22 cellular contexts compared by ENCODE assay signal in the genomic region with DNA sequence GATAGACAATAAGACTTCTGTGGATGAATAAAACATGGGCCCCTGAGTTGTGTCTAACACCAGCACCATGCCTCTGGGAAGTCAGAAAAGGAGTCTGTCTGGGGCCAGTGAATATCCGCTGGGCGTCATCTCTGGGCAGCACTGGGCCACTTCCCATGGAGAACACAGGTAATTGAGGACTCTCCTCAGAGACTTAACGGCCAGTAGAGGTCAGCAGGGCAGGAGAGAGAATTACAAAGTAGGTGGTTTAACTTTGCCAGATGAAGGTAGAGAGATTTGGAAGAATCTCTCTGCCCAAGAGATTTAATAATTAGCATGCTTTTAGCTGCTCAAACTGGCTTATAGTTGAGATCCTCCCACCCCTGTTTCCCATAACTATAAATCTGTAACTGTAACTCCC.
DNase-seq lines count a peak whose midpoint lies in the region; ATAC-seq, FAIRE-seq and TF ChIP-seq lines count a peak whose summit lies in the region.
"Had no signal": no experiment of that assay in that cellular context is flagged by ENCODE, and none has a peak within 500 bp of the region (broad histone marks: within the 10 kb centered on the region; RNA-seq: fewer than 3 reads in every experiment).

No MANE protein-coding gene starts in this region.

- H4K20me1 ChIP-seq in H9 (ENCODE audit: control insufficient read depth, insufficient read depth, insufficient read length) = no peaks in the 10 kb centered on the region
- no peaks in the 10 kb centered on the region for H4K20me1 ChIP-seq in H1 (replicated peaks in 1 of 2; ENCODE audit: control insufficient read depth in 1 of 2, insufficient read depth in 2 of 2, low read length in 2 of 2)
- H4K20me1 ChIP-seq: BLaER1 treated with 17β-estradiol and CSF1 and Interleukin-3, amounts not matched to agents 10 nM and 100 nM had no signal

- H3K27me3 ChIP-seq in H9 (ENCODE audit: insufficient read depth, low read length) = no peaks in the 10 kb centered on the region
- H3K27me3 ChIP-seq in H1 (replicated peaks in 1 of 4; ENCODE audit: control insufficient read depth in 3 of 4, extremely low read depth in 1 of 4, insufficient read depth in 3 of 4, low read length in 3 of 4) = no peaks in the 10 kb centered on the region
- H3K27me3 ChIP-seq in lung (ENCODE audit: control insufficient read depth, insufficient read depth) = no peaks in the 10 kb centered on the region
- H3K27me3 ChIP-seq: BLaER1 treated with 17β-estradiol and CSF1 and Interleukin-3, amounts not matched to agents 10 nM and 100 nM had no signal

- no peaks in the 10 kb centered on the region for H3K36me3 Mint-ChIP-seq in H9 (ENCODE audit: insufficient read depth in 1 of 3, low read depth in 3 of 3)
- H3K36me3 Mint-ChIP-seq in activated CD4-positive, alpha-beta T cell treated with anti-CD3 and anti-CD28 coated beads, Interleukin-2, amount 10 ng/mL, durations not matched to agents 7 days and 5 days (ENCODE audit: low read depth) = no peaks in the 10 kb centered on the region
- no peaks in the 10 kb centered on the region for H3K36me3 Mint-ChIP-seq in activated CD4-positive, alpha-beta T cell treated with anti-CD3 and anti-CD28 coated beads, Interleukin-2, amount 10 ng/mL, durations not matched to agents 24 days and 14 days (ENCODE audit: low read depth)
- H3K36me3 Mint-ChIP-seq: CD8-positive, alpha-beta T cell; IgD-negative memory B cell had no signal

- intact Hi-C loops in activated CD4-positive, alpha-beta T cell treated with anti-CD3 and anti-CD28 coated beads, Interleukin-2, amount 10 ng/mL, durations not matched to agents 24 days and 14 days (cut with micrococcal nuclease) = no loop called here

- H3K36me3 ChIP-seq in H1 (ENCODE audit: control insufficient read depth in 2 of 4, insufficient read depth in 4 of 4, low read length in 3 of 4) = no peaks in the 10 kb centered on the region
- H3K36me3 ChIP-seq in lung (ENCODE audit: control insufficient read depth in 2 of 2, insufficient read depth in 2 of 2, low read length in 2 of 2) = no peaks in the 10 kb centered on the region
- H3K36me3 ChIP-seq: BLaER1 treated with 17β-estradiol and CSF1 and Interleukin-3, amounts not matched to agents 10 nM and 100 nM; HAP-1 had no signal

- no peak for FAIRE-seq in H1 (lab: Jason Lieb, UNC)
- FAIRE-seq: G401.6, GM12891, GM19239 had no signal

- H3K4me3 ChIP-seq in H1 (ENCODE audit: extremely low read depth in 1 of 4, insufficient read depth in 2 of 4, low read depth in 3 of 4, low read length in 4 of 4) = no peak overlapping the region
- no peak overlapping the region for H3K4me3 ChIP-seq in lung
- H3K4me3 ChIP-seq: BLaER1 treated with 17β-estradiol and CSF1 and Interleukin-3, amounts not matched to agents 10 nM and 100 nM; GM23248; HAP-1 had no signal

- TF ChIP-seq CTCF in H9 (conservative IDR thresholded peaks at IDR 0.05) = peak; percentile 30; the same call in 2 of the 3 replicates
- peak in 2 of 3 experiments; percentile 10 to 14; a peak in 1 of 4 replicates for TF ChIP-seq CTCF in H1 (IDR thresholded peaks at IDR 0.05; ENCODE audit: control extremely low read depth in 1 of 3, insufficient read depth in 1 of 3, low read depth in 1 of 3, low read length in 3 of 3)
- TF ChIP-seq CTCF in lung (IDR thresholded peaks at IDR 0.05; ENCODE audit: control extremely low read depth, extremely low read depth) = no peak

- H3K4me1 Mint-ChIP-seq in H9 = peaks cover 9% of the 10 kb centered on the region in 2 experiments; a peak in 3 of 4 replicates
- H3K4me1 Mint-ChIP-seq in activated CD4-positive, alpha-beta T cell treated with anti-CD3 and anti-CD28 coated beads, Interleukin-2, amount 10 ng/mL, durations not matched to agents 7 days and 5 days = no peaks in the 10 kb centered on the region
- H3K4me1 Mint-ChIP-seq in activated CD4-positive, alpha-beta T cell treated with anti-CD3 and anti-CD28 coated beads, Interleukin-2, amount 10 ng/mL, durations not matched to agents 24 days and 14 days = no peaks in the 10 kb centered on the region
- H3K4me1 Mint-ChIP-seq: B cell, IgD-negative memory B cell had no signal

- H3K4me2 ChIP-seq in H9 (ENCODE audit: insufficient read depth, insufficient read length, low read length) (no peak overlapping the region), H1 (ENCODE audit: insufficient read depth in 1 of 2, low read depth in 2 of 2, low read length in 2 of 2) (no peak overlapping the region)
- H3K4me2 ChIP-seq: BLaER1 treated with 17β-estradiol and CSF1 and Interleukin-3, amounts not matched to agents 10 nM and 100 nM had no signal

- H3K4ac ChIP-seq in H9 (ENCODE audit: low read depth, low read length) (no peak overlapping the region), H1 (replicated peaks; ENCODE audit: insufficient read length, low read depth, low read length) (no peak overlapping the region)

- H2BK5ac ChIP-seq in H9 (ENCODE audit: insufficient read length, low read length) (no peak overlapping the region), H1 (ENCODE audit: low read depth, low read length) (no peak overlapping the region)

- no CpG with 5 or more reads among the region's 3 CpGs for WGBS in H9 (ENCODE audit: extremely low coverage, insufficient read length, low lambda C conversion rate)
- WGBS in H1 (ENCODE audit: extremely low coverage in 1 of 2, insufficient coverage in 1 of 2, insufficient read length in 1 of 2, insufficient replicate concordance in 2 of 2, low coverage in 1 of 2, low lambda C conversion rate in 2 of 2, missing lambda C conversion rate in 1 of 2), 2 experiments = 74% methylated on average over 3 of the region's 3 CpGs; no CpG with 5 or more reads in 1 of the 2 experiments
- 67 to 74% methylated on average over 3 of the region's 3 CpGs for WGBS in lung, 2 donors

- H4K8ac ChIP-seq in H9 (replicated peaks; ENCODE audit: insufficient read length, low read depth, low read length) = no peak overlapping the region
- H4K8ac ChIP-seq in H1 (ENCODE audit: extremely low read depth, insufficient read depth, low read length) = no peak overlapping the region

- ATAC-seq in lung (ENCODE audit: insufficient read depth, low FRiP score) (no peak), HG03095 (IDR thresholded peaks at IDR 0.05; ENCODE audit: unreplicated experiment) (no peak)
- ATAC-seq: CD8-positive, alpha-beta T cell had no signal

- H3K9ac ChIP-seq in H9 (ENCODE audit: extremely low read depth, insufficient read length, low read length) (no peak overlapping the region), H1 (replicated peaks in 1 of 4; ENCODE audit: extremely low read depth in 1 of 4, low read depth in 3 of 4, low read length in 3 of 4) (no peak overlapping the region)
- H3K9ac ChIP-seq: BLaER1 treated with 17β-estradiol and CSF1 and Interleukin-3, amounts not matched to agents 10 nM and 100 nM; GM23248 had no signal

- no peak overlapping the region for H4K5ac ChIP-seq in H9 (ENCODE audit: insufficient read length, low read depth, low read length)
- no peak overlapping the region for H4K5ac ChIP-seq in H1 (ENCODE audit: insufficient read length, low read depth, low read length)

- H3K18ac ChIP-seq in H9 (ENCODE audit: insufficient read length, low read depth, low read length) (no peak overlapping the region), H1 (ENCODE audit: extremely low read depth, low read length) (no peak overlapping the region)

- H3K23me2 ChIP-seq in H9 (ENCODE audit: insufficient read length, low read depth, low read length, poor library complexity, severe bottlenecking) = no peaks in the 10 kb centered on the region
- H3K23me2 ChIP-seq in H1 (ENCODE audit: low read depth, low read length) = no peaks in the 10 kb centered on the region

- H3K56ac ChIP-seq in H9 (ENCODE audit: insufficient read length, low read depth, low read length) (no peak overlapping the region), H1 (replicated peaks; ENCODE audit: insufficient read length, low read depth, low read length) (no peak overlapping the region)

- DNase-seq in H9 (no peak), H1 (ENCODE audit: low read depth in 1 of 2, low spot score in 2 of 2) (peak in 1 of 2 experiments; percentile 28), iPS-NIHi7 (ENCODE audit: extremely low spot score) (peak; percentile 34), lung (ENCODE audit: low spot score) (peak; percentile 4), nucleus accumbens (lab: John Stamatoyannopoulos, UW) (no peak)
- no peak for DNase-seq in activated CD4-positive, alpha-beta T cell treated with anti-CD3 and anti-CD28 coated beads, Interleukin-2, amount 10 ng/mL, durations not matched to agents 7 days and 5 days
- no peak for DNase-seq in activated CD4-positive, alpha-beta T cell treated with anti-CD3 and anti-CD28 coated beads, Interleukin-2, amount 10 ng/mL, durations not matched to agents 24 days and 14 days
- DNase-seq: Calu3; CD8-positive, alpha-beta T cell; DMS 273 treated with DMSO at 0.1 percent for 48 hours; DMS53; GM23248; KG1 had no signal

- H3K23ac ChIP-seq in H9 (ENCODE audit: insufficient read length, low read depth, low read length) (no peak overlapping the region), H1 (ENCODE audit: insufficient read length) (no peak overlapping the region)

- H2AFZ ChIP-seq in H9 (ENCODE audit: low read length) (no peak overlapping the region), H1 (ENCODE audit: low read length) (no peak overlapping the region)
- H2AFZ ChIP-seq: GM23248 had no signal

- no peaks in the 10 kb centered on the region for H3K4me1 ChIP-seq in H9 (ENCODE audit: insufficient read depth, low read length)
- no peaks in the 10 kb centered on the region for H3K4me1 ChIP-seq in H1 (replicated peaks in 1 of 4; ENCODE audit: control insufficient read depth in 3 of 4, insufficient read depth in 4 of 4, low read length in 3 of 4)
- no peaks in the 10 kb centered on the region for H3K4me1 ChIP-seq in lung (ENCODE audit: control insufficient read depth in 2 of 2, insufficient read depth in 2 of 2, low read length in 2 of 2)
- H3K4me1 ChIP-seq: BLaER1 treated with 17β-estradiol and CSF1 and Interleukin-3, amounts not matched to agents 10 nM and 100 nM had no signal

- H4K91ac ChIP-seq in H9 (ENCODE audit: insufficient read length, low read depth, low read length) (no peak overlapping the region), H1 (replicated peaks; ENCODE audit: insufficient read length, low read length) (no peak overlapping the region)

- H2BK120ac ChIP-seq in H9 (ENCODE audit: low read depth, low read length, poor library complexity, severe bottlenecking) (no peak overlapping the region), H1 (replicated peaks; ENCODE audit: low read depth, low read length) (no peak overlapping the region)

- peak in 1 of 2 experiments; percentile 24; a peak in 2 of 4 replicates for TF ChIP-seq RAD21 in H1 (IDR thresholded peaks at IDR 0.05 in 1 of 2, conservative IDR thresholded peaks at IDR 0.05 in 1 of 2; ENCODE audit: low read depth in 2 of 2, low read length in 2 of 2)

- H2AK5ac ChIP-seq in H9 (ENCODE audit: insufficient read length, low read length) (no peak overlapping the region), H1 (ENCODE audit: low read depth, low read length) (no peak overlapping the region)

- no peaks in the 10 kb centered on the region for H3K9me3 ChIP-seq in H9 (ENCODE audit: control insufficient read depth, low read depth, low read length)
- H3K9me3 ChIP-seq in H1 (ENCODE audit: insufficient read depth in 2 of 2, low read depth in 1 of 2, low read length in 1 of 2) = no peaks in the 10 kb centered on the region
- H3K9me3 ChIP-seq in lung (ENCODE audit: control insufficient read depth in 2 of 2, insufficient read depth in 1 of 2, low read length in 1 of 2) = no peaks in the 10 kb centered on the region
- H3K9me3 ChIP-seq: BLaER1 treated with 17β-estradiol and CSF1 and Interleukin-3, amounts not matched to agents 10 nM and 100 nM; HAP-1 had no signal

- H2BK15ac ChIP-seq in H9 (ENCODE audit: low read depth, low read length) (no peak overlapping the region), H1 (ENCODE audit: low read length) (no peak overlapping the region)

- TF ChIP-seq POLR2A in H1 (IDR thresholded peaks at IDR 0.05; ENCODE audit: control extremely low read depth in 1 of 2, low read depth in 2 of 2, low read length in 2 of 2) = no peak

- H3K4me3 Mint-ChIP-seq in H9 = no peak overlapping the region
- H3K4me3 Mint-ChIP-seq in activated CD4-positive, alpha-beta T cell treated with anti-CD3 and anti-CD28 coated beads, Interleukin-2, amount 10 ng/mL, durations not matched to agents 7 days and 5 days = no peak overlapping the region
- no peak overlapping the region for H3K4me3 Mint-ChIP-seq in activated CD4-positive, alpha-beta T cell treated with anti-CD3 and anti-CD28 coated beads, Interleukin-2, amount 10 ng/mL, durations not matched to agents 24 days and 14 days
- H3K4me3 Mint-ChIP-seq: B cell; CD8-positive, alpha-beta T cell; IgD-negative memory B cell had no signal

- H2BK12ac ChIP-seq in H9 (ENCODE audit: insufficient read length, low read depth, low read length) (no peak overlapping the region), H1 (ENCODE audit: low read depth, low read length) (no peak overlapping the region)

- TF ChIP-seq EP300 in H1 (IDR thresholded peaks at IDR 0.05; ENCODE audit: borderline replicate concordance in 1 of 2, low read depth in 2 of 2, low read length in 2 of 2) = no peak

- H3K27me3 Mint-ChIP-seq in H9 (ENCODE audit: low read depth) = no peaks in the 10 kb centered on the region; the same call in 1 of the 2 replicates
- H3K27me3 Mint-ChIP-seq in activated CD4-positive, alpha-beta T cell treated with anti-CD3 and anti-CD28 coated beads, Interleukin-2, amount 10 ng/mL, durations not matched to agents 7 days and 5 days = no peaks in the 10 kb centered on the region
- H3K27me3 Mint-ChIP-seq in activated CD4-positive, alpha-beta T cell treated with anti-CD3 and anti-CD28 coated beads, Interleukin-2, amount 10 ng/mL, durations not matched to agents 24 days and 14 days = no peaks in the 10 kb centered on the region
- H3K27me3 Mint-ChIP-seq: B cell had no signal

- H3K14ac ChIP-seq in H9 (ENCODE audit: insufficient read depth, low read length) = no peak overlapping the region
- no peak overlapping the region for H3K14ac ChIP-seq in H1 (ENCODE audit: insufficient read length)

- H3K27ac ChIP-seq in H9 (ENCODE audit: insufficient read length, low read depth, low read length) (no peak overlapping the region), H1 (ENCODE audit: low read depth, low read length) (no peak overlapping the region), lung (ENCODE audit: low read depth in 1 of 2, low read length in 1 of 2) (no peak overlapping the region)
- H3K27ac ChIP-seq: BLaER1 treated with 17β-estradiol and CSF1 and Interleukin-3, amounts not matched to agents 10 nM and 100 nM; GM23248; HL-60 had no signal

- no peak overlapping the region; a peak in 1 of 7 replicates for H3K27ac Mint-ChIP-seq in H9
- no peak overlapping the region for H3K27ac Mint-ChIP-seq in activated CD4-positive, alpha-beta T cell treated with anti-CD3 and anti-CD28 coated beads, Interleukin-2, amount 10 ng/mL, durations not matched to agents 7 days and 5 days
- H3K27ac Mint-ChIP-seq in activated CD4-positive, alpha-beta T cell treated with anti-CD3 and anti-CD28 coated beads, Interleukin-2, amount 10 ng/mL, durations not matched to agents 24 days and 14 days = no peak overlapping the region
- H3K27ac Mint-ChIP-seq: B cell; CD8-positive, alpha-beta T cell; IgD-negative memory B cell had no signal

- H3K79me2 ChIP-seq in H9 (ENCODE audit: insufficient read depth, low read length) = no peaks in the 10 kb centered on the region
- no peaks in the 10 kb centered on the region for H3K79me2 ChIP-seq in H1 (ENCODE audit: control insufficient read depth in 1 of 2, insufficient read depth in 2 of 2, low read length in 2 of 2)

- CTCF ChIA-PET in H1 (lab: Charles Lee; ENCODE audit: partially characterized antibody) = interaction anchor here (1.1 to 7.3 kb wide), 4 partner anchors 12 to 84 kb away, joined by 3 to 53 read pairs (median 4); no protein-coding TSS in a partner anchor
- CTCF ChIA-PET in activated CD4-positive, alpha-beta T cell treated with anti-CD3 and anti-CD28 coated beads, Interleukin-2, amount 10 ng/mL, durations not matched to agents 7 days and 5 days (lab: Charles Lee) = no interaction called here

- no peaks in the 10 kb centered on the region for H3K79me1 ChIP-seq in H9 (ENCODE audit: insufficient read depth, low read depth, low read length, poor library complexity, severe bottlenecking)
- H3K79me1 ChIP-seq in H1 (ENCODE audit: low read depth, low read length) = no peaks in the 10 kb centered on the region

- H2BK20ac ChIP-seq in H9 (ENCODE audit: low read depth, low read length, poor library complexity, severe bottlenecking) (no peak overlapping the region), H1 (ENCODE audit: low read length) (no peak overlapping the region)

- H3T11ph ChIP-seq in H9 (ENCODE audit: low read length) = no peak overlapping the region

- no peaks in the 10 kb centered on the region for H3K9me3 Mint-ChIP-seq in H9
- H3K9me3 Mint-ChIP-seq in activated CD4-positive, alpha-beta T cell treated with anti-CD3 and anti-CD28 coated beads, Interleukin-2, amount 10 ng/mL, durations not matched to agents 7 days and 5 days = no peaks in the 10 kb centered on the region
- no peaks in the 10 kb centered on the region for H3K9me3 Mint-ChIP-seq in activated CD4-positive, alpha-beta T cell treated with anti-CD3 and anti-CD28 coated beads, Interleukin-2, amount 10 ng/mL, durations not matched to agents 24 days and 14 days
- H3K9me3 Mint-ChIP-seq: CD8-positive, alpha-beta T cell; IgD-negative memory B cell had no signal

- POLR2A ChIA-PET in H1 (lab: Charles Lee; ENCODE audit: partially characterized antibody) = no interaction called here
- POLR2A ChIA-PET in activated CD4-positive, alpha-beta T cell treated with anti-CD3 and anti-CD28 coated beads, Interleukin-2, amount 10 ng/mL, durations not matched to agents 7 days and 5 days (lab: Charles Lee) = no interaction called here

Comparison
In these comparisons a context has a peak if more than half of its experiments do, and no peak if none do; other contexts are left out.
1. DNase-seq: peak in iPS-NIHi7 (single experiment) and lung (single experiment); none in H9 (single experiment), activated CD4-positive, alpha-beta T cell treated with anti-CD3 and anti-CD28 coated beads, Interleukin-2, amount 10 ng/mL, durations not matched to agents 7 days and 5 days (single experiment), nucleus accumbens (0 of 56) and activated CD4-positive, alpha-beta T cell treated with anti-CD3 and anti-CD28 coated beads, Interleukin-2, amount 10 ng/mL, durations not matched to agents 24 days and 14 days (single experiment).